ENCODE assay signal across 21 cellular contexts in the genomic region with DNA sequence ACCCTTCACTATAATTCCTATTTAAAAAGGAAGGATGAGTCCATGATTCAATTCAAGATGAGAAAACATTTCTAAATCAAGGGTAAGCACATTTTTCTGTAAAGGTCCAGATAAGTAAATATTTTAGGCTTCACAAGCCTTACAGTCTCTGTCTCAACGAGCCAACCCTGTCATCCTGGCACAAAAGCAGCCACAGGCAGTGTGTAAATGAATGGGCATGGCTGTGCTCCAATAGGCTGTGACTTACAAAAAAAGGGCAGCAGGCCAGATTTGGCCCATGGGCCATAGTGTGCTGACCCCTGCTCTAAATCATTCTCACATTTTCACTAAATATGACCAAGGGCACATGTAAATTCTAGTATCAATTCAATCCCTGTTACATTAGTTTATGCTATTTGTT.
"Had no signal": no experiment of that assay in that cellular context is flagged by ENCODE, and none has a peak within 500 bp of the region (broad histone marks: within the 10 kb centered on the region; RNA-seq: fewer than 3 reads in every experiment).

No MANE protein-coding gene starts in this region.

- ATAC-seq: gastroesophageal sphincter; left lung; naive thymus-derived CD4-positive, alpha-beta T cell; sciatic nerve; stimulated activated naive B cell treated with anti-CD40 and anti-IgM and Interleukin-4, amounts not matched to agents 10 μg/mL and 1 μg/mL and 100 μg/mL, for 72 hours; stimulated activated naive CD8-positive, alpha-beta T cell treated with anti-CD3 and anti-CD28 coated beads, Interleukin-15, amount 100 ng/mL, for 72 hours had no signal

- H3K9me3 ChIP-seq: gastroesophageal sphincter, left lung, prostate gland, testis, transverse colon had no signal

- H3K4me1 ChIP-seq: gastroesophageal sphincter, left lung, parathyroid adenoma, testis, transverse colon had no signal

- H3K4me3 ChIP-seq: coronary artery, gastroesophageal sphincter, left lung, lung, prostate gland, skin epidermis, testis, transverse colon had no signal

- H3K36me3 ChIP-seq: gastroesophageal sphincter, left lung, prostate gland, transverse colon had no signal

- H3K36me3 Mint-ChIP-seq: immature natural killer cell; naive thymus-derived CD4-positive, alpha-beta T cell; stimulated activated naive B cell treated with anti-CD40 and anti-IgM and Interleukin-4, amounts not matched to agents 10 μg/mL and 1 μg/mL and 100 μg/mL, for 72 hours had no signal

- H2AFZ ChIP-seq: parathyroid adenoma had no signal

- H3K27ac Mint-ChIP-seq: endodermal cell; immature natural killer cell; naive thymus-derived CD4-positive, alpha-beta T cell; nephron progenitor cell; stimulated activated naive B cell treated with anti-CD40 and anti-IgM and Interleukin-4, amounts not matched to agents 10 μg/mL and 1 μg/mL and 100 μg/mL, for 72 hours; stimulated activated naive CD8-positive, alpha-beta T cell treated with anti-CD3 and anti-CD28 coated beads, Interleukin-15, amount 100 ng/mL, for 72 hours had no signal

- H3K79me2 ChIP-seq: parathyroid adenoma had no signal

- H3K27me3 Mint-ChIP-seq: naive thymus-derived CD4-positive, alpha-beta T cell; stimulated activated naive B cell treated with anti-CD40 and anti-IgM and Interleukin-4, amounts not matched to agents 10 μg/mL and 1 μg/mL and 100 μg/mL, for 72 hours; stimulated activated naive CD8-positive, alpha-beta T cell treated with anti-CD3 and anti-CD28 coated beads, Interleukin-15, amount 100 ng/mL, for 72 hours had no signal

- H3K4me1 Mint-ChIP-seq: immature natural killer cell; naive thymus-derived CD4-positive, alpha-beta T cell; stimulated activated naive B cell treated with anti-CD40 and anti-IgM and Interleukin-4, amounts not matched to agents 10 μg/mL and 1 μg/mL and 100 μg/mL, for 72 hours; stimulated activated naive CD8-positive, alpha-beta T cell treated with anti-CD3 and anti-CD28 coated beads, Interleukin-15, amount 100 ng/mL, for 72 hours had no signal

- H3K9me3 Mint-ChIP-seq: endodermal cell had no signal

- H3K27me3 ChIP-seq: gastroesophageal sphincter, left lung, testis, transverse colon had no signal

- H3K9ac ChIP-seq: parathyroid adenoma had no signal

- H3K27ac ChIP-seq: coronary artery, gastroesophageal sphincter, left lung, parathyroid adenoma, prostate gland, skin epidermis, testis, transverse colon had no signal

- H3K4me3 Mint-ChIP-seq: endodermal cell; immature natural killer cell; naive thymus-derived CD4-positive, alpha-beta T cell; nephron progenitor cell; stimulated activated naive B cell treated with anti-CD40 and anti-IgM and Interleukin-4, amounts not matched to agents 10 μg/mL and 1 μg/mL and 100 μg/mL, for 72 hours; stimulated activated naive CD8-positive, alpha-beta T cell treated with anti-CD3 and anti-CD28 coated beads, Interleukin-15, amount 100 ng/mL, for 72 hours had no signal

- DNase-seq: effector CD4-positive, alpha-beta T cell; endodermal cell; glutamatergic neuron; immature natural killer cell; left lung; mesendoderm; naive thymus-derived CD4-positive, alpha-beta T cell; nephron progenitor cell; stimulated activated CD4-positive, alpha-beta T cell treated with anti-CD3 and anti-CD28 coated beads, Interleukin-2, amount 100 ng/mL, for 24 hours; stimulated activated CD4-positive, alpha-beta T cell treated with anti-CD3 and anti-CD28 coated beads, Interleukin-4, amount 100 ng/mL, for 4 hours; stimulated activated naive B cell treated with anti-CD40 and anti-IgM and Interleukin-4, amounts not matched to agents 10 μg/mL and 1 μg/mL and 100 μg/mL, for 72 hours; stimulated activated naive CD8-positive, alpha-beta T cell treated with anti-CD3 and anti-CD28 coated beads, Interleukin-15, amount 100 ng/mL, for 72 hours; testis; transverse colon had no signal
